In genomic region chr10:122561792-122562191, GRCh38 we compare ENCODE assay signal across 25 cellular contexts. TPM values are rescaled to one million over a fixed set of nuclear protein-coding genes. Genes with fewer than 3 reads are reported as not detected.
"Had no signal": no experiment of that assay in that cellular context is flagged by ENCODE, and none has a peak within 500 bp of the region (broad histone marks: within the 10 kb centered on the region; RNA-seq: fewer than 3 reads in every experiment).

No MANE protein-coding gene starts in this region.

- H3K9ac ChIP-seq: KMS-11 had no signal

- H3K36me3 ChIP-seq: SJCRH30 had no signal

- H3K27ac ChIP-seq: HL-60, KMS-11, SJCRH30 had no signal

- H3K4me2 ChIP-seq: KMS-11 had no signal

- DNase-seq: Kasumi-1, MV-4-11, NCI-H1048, NCI-H1105 treated with DMSO at 0.1 percent for 48 hours, NCI-H1417 treated with DMSO at 0.1 percent for 48 hours, NCI-H146, NCI-H1694 treated with DMSO at 0.1 percent for 48 hours, NCI-H1930, NCI-H2081 treated with DMSO at 0.1 percent for 48 hours, NCI-H2171, NCI-H226, NCI-H446, NCI-H510A, NCI-H524 treated with DMSO at 0.1 percent for 48 hours, NCI-H69, NCI-H774, SHP77 treated with DMSO at 0.1 percent for 48 hours, SJCRH30 had no signal

- H3K4me1 ChIP-seq: SJCRH30 had no signal

- H3K4me3 ChIP-seq: K562, SJCRH30 had no signal

- H3K9me3 ChIP-seq: SJCRH30 had no signal

- ATAC-seq: K562, Panc1, Right ventricle myocardium inferior, SK-N-SH treated with all-trans-retinoic acid at 6 μM for 48 hours had no signal

- H3K4me1 Mint-ChIP-seq: IgD-negative memory B cell had no signal

- H3K4me3 Mint-ChIP-seq: IgD-negative memory B cell had no signal

RNA-seq across cellular contexts. Expression of gene DMBT1, which starts 1.2 kb away (rescaled TPM):
- total RNA-seq: Right ventricle myocardium inferior had no signal
- polyA plus RNA-seq: IgD-negative memory B cell had no signal
